Comparison of ENCODE assay signal across 7 cellular contexts in genomic region chr5:151448038-151448985, GRCh38. TPM values are rescaled to one million over a fixed set of nuclear protein-coding genes. Genes with fewer than 3 reads are reported as not detected.
DNase-seq lines count a peak whose midpoint lies in the region; ATAC-seq and TF ChIP-seq lines count a peak whose summit lies in the region.

No MANE protein-coding gene starts in this region.

- H3K79me2 ChIP-seq in OCI-LY3 (ENCODE audit: low read length): no peaks in the 10 kb centered on the region

- H3K9me3 ChIP-seq in OCI-LY3 (ENCODE audit: insufficient read depth, low read length) (no peaks in the 10 kb centered on the region), adrenal gland (replicated peaks in 1 of 3) (no peaks in the 10 kb centered on the region), iPS DF 6.9 (ENCODE audit: control insufficient read depth, insufficient read depth, low read length) (no peaks in the 10 kb centered on the region)

- H3K9ac ChIP-seq in OCI-LY3 (ENCODE audit: low read length): peak overlapping the region; percentile 58

- no peak overlapping the region for H3K27ac ChIP-seq in OCI-LY3 (ENCODE audit: low read length)
- peak overlapping the region in 3 of 5 donors; percentile 16 to 65 (median 58) for H3K27ac ChIP-seq in adrenal gland
- H3K27ac ChIP-seq in iPS DF 6.9 (ENCODE audit: low read length): no peak overlapping the region

- H3K4me1 ChIP-seq in OCI-LY3 (ENCODE audit: low read length): peaks cover 14% of the 10 kb centered on the region
- H3K4me1 ChIP-seq in adrenal gland (replicated peaks in 1 of 2): peaks cover 0 to 16% of the 10 kb centered on the region in 2 donors
- H3K4me1 ChIP-seq in iPS DF 6.9 (ENCODE audit: control insufficient read depth, insufficient read depth, low read length): no peaks in the 10 kb centered on the region; the same call in 1 of the 2 replicates

- H3K36me3 ChIP-seq in OCI-LY3 (replicated peaks; ENCODE audit: low read depth, low read length) (no peaks in the 10 kb centered on the region), adrenal gland (replicated peaks in 1 of 2) (no peaks in the 10 kb centered on the region), iPS DF 6.9 (ENCODE audit: control insufficient read depth, insufficient read depth, low read length) (no peaks in the 10 kb centered on the region)

- H3K4me2 ChIP-seq in OCI-LY3 (ENCODE audit: low read length): peak overlapping the region; percentile 99

- 11 to 14% (median 13%) methylated on average over 21 to 24 of the region's 24 CpGs for WGBS in adrenal gland, 4 donors
- WGBS in iPS DF 6.9 (ENCODE audit: insufficient coverage, insufficient read length): no CpG with 5 or more reads among the region's 24 CpGs

- H4K20me1 ChIP-seq in OCI-LY3 (ENCODE audit: insufficient read depth, low read length): no peaks in the 10 kb centered on the region

- H2AFZ ChIP-seq in OCI-LY3 (ENCODE audit: low read depth, low read length): peak overlapping the region; percentile 81; the same call in 1 of the 2 replicates

- peak; percentile 24 for TF ChIP-seq CTCF in GM12873 (IDR thresholded peaks at IDR 0.05; ENCODE audit: insufficient read depth, low read depth, low read length, missing control alignments)
- TF ChIP-seq CTCF in OCI-LY3 (IDR thresholded peaks at IDR 0.05; ENCODE audit: low read depth, low read length): no peak
- no peak for TF ChIP-seq CTCF in adrenal gland (IDR thresholded peaks at IDR 0.05)

- no peak for TF ChIP-seq POLR2A in adrenal gland (IDR thresholded peaks at IDR 0.05)

- DNase-seq in adrenal gland (peak in 5 of 7 donors; percentile 2 to 66 (median 20)), iPS DF 6.9 (ENCODE audit: low read depth, low spot score) (no peak), skeletal muscle cell (ENCODE audit: low read depth) (no peak), DMS79 treated with DMSO at 0.1 percent for 48 hours (lab: John Stamatoyannopoulos, UW) (no peak)

- intact Hi-C loops in adrenal gland (cut with DNase I): loop anchor here (2.0 to 10.0 kb wide), 4 partner anchors 52 to 296 kb away; no protein-coding TSS in a partner anchor

- peak overlapping the region; percentile 82 for H3K4me3 ChIP-seq in OCI-LY3 (ENCODE audit: low read length)
- peak overlapping the region; percentile 14 to 79 (median 63) for H3K4me3 ChIP-seq in adrenal gland
- peak overlapping the region; percentile 78; the same call in 1 of the 2 replicates for H3K4me3 ChIP-seq in iPS DF 6.9 (ENCODE audit: low read length)
- peak overlapping the region; percentile 77 for H3K4me3 ChIP-seq in skeletal muscle cell (ENCODE audit: low read depth, low read length)

- H3K27me3 ChIP-seq in OCI-LY3 (ENCODE audit: low read depth, low read length) (no peaks in the 10 kb centered on the region), adrenal gland (no peaks in the 10 kb centered on the region), iPS DF 6.9 (ENCODE audit: control insufficient read depth, insufficient read depth, low read length) (no peaks in the 10 kb centered on the region)

- peak; percentile 8 for ATAC-seq in HG02763 (IDR thresholded peaks at IDR 0.05; ENCODE audit: unreplicated experiment)

RNA-seq across cellular contexts. Expression of gene SLC36A1, which starts 0.9 kb away (rescaled TPM):
- 10 to 100 TPM in 5 of 8 donors, 1 to 10 TPM in 3; 6.9 to 15.4 (median 10.7) TPM for total RNA-seq in adrenal gland
- polyA plus RNA-seq in adrenal gland: 1 to 10 TPM; 3.0 to 8.2 (median 6.4) TPM

Comparison
In these comparisons a context has a peak if more than half of its experiments do, and no peak if none do; other contexts are left out.
1. H3K27ac ChIP-seq: peak in adrenal gland (3 of 5); none in OCI-LY3 (single experiment) and iPS DF 6.9 (single experiment).
2. DNase-seq: peak in adrenal gland (5 of 7); none in iPS DF 6.9 (single experiment), skeletal muscle cell (single experiment) and DMS79 treated with DMSO at 0.1 percent for 48 hours (single experiment).
3. Peak in every context shown above with its lines, with median percentiles within 50 percentile points of each other: H3K4me3 ChIP-seq.